In genomic region chr10:21278491-21279216, GRCh38 we compare ENCODE assay signal across 7 cellular contexts.
DNase-seq lines count a peak whose midpoint lies in the region; ATAC-seq, FAIRE-seq and TF ChIP-seq lines count a peak whose summit lies in the region.

No MANE protein-coding gene starts in this region.

- H3K9me3 ChIP-seq in adipocyte (ENCODE audit: control insufficient read depth, low read length) (no peaks in the 10 kb centered on the region), right atrium auricular region (peaks cover 0 to 6% of the 10 kb centered on the region in 2 donors), gastrocnemius medialis (no peaks in the 10 kb centered on the region)

- TF ChIP-seq CTCF in GM12864 (IDR thresholded peaks at IDR 0.05; ENCODE audit: low read depth, low read length, missing control alignments) = peak; percentile 82
- peak; percentile 70 to 90 for TF ChIP-seq CTCF in right atrium auricular region (IDR thresholded peaks at IDR 0.05)
- TF ChIP-seq CTCF in gastrocnemius medialis (IDR thresholded peaks at IDR 0.05 in 4 of 5, conservative IDR thresholded peaks at IDR 0.05 in 1 of 5) = peak in 4 of 5 experiments; percentile 53 to 61 (median 56)

- H3K4me3 ChIP-seq in GM12864 (ENCODE audit: low read depth, low read length) (no peak overlapping the region), adipocyte (ENCODE audit: low read length) (no peak overlapping the region), right atrium auricular region (no peak overlapping the region), gastrocnemius medialis (no peak overlapping the region)

- peak overlapping the region; percentile 61 for H3K9ac ChIP-seq in adipocyte (ENCODE audit: low read length)

- H3K4me1 ChIP-seq in adipocyte (ENCODE audit: control insufficient read depth, insufficient read depth, low read length) (peaks cover 3% of the 10 kb centered on the region), right atrium auricular region (no peaks in the 10 kb centered on the region), gastrocnemius medialis (no peaks in the 10 kb centered on the region)

- FAIRE-seq in H54 (lab: Jason Lieb, UNC) = no peak

- H3K27ac ChIP-seq in right atrium auricular region = no peak overlapping the region
- no peak overlapping the region for H3K27ac ChIP-seq in gastrocnemius medialis

- intact Hi-C loops in gastrocnemius medialis (cut with DNase I; ENCODE audit: low total_unique reads) = loop anchor here (5.0 kb wide), 1 partner anchor 219 kb away; no protein-coding TSS in a partner anchor

- TF ChIP-seq POLR2A in H54 (IDR thresholded peaks at IDR 0.05; ENCODE audit: low read depth, low read length) = no peak
- no peak for TF ChIP-seq POLR2A in gastrocnemius medialis (IDR thresholded peaks at IDR 0.05)

- DNase-seq in GM12864 (ENCODE audit: low read depth) (peak; percentile 53), H54 (ENCODE audit: insufficient read length, low spot score) (peak; percentile 56), LoVo (ENCODE audit: low spot score) (peak; percentile 72), SKM-1 treated with dmso at 0.1 percent for 144 hours (lab: John Stamatoyannopoulos, UW; ENCODE audit: unreplicated experiment) (peak; percentile 57), adipocyte (ENCODE audit: low read depth) (peak; percentile 97), right atrium auricular region (ENCODE audit: low spot score) (peak; percentile 98), gastrocnemius medialis (peak; percentile 50 to 61)

- in situ Hi-C loops in gastrocnemius medialis (cut with MboI; ENCODE audit: low sequenced_read_pairs in 4 of 4) = loop anchor here in 3 of 4 donors (10.0 to 25.0 kb wide), 3 partner anchors 209 to 459 kb away; no protein-coding TSS in a partner anchor

- H3K27me3 ChIP-seq in adipocyte (replicated peaks; ENCODE audit: control insufficient read depth, insufficient read depth, low read length) (no peaks in the 10 kb centered on the region), right atrium auricular region (no peaks in the 10 kb centered on the region), gastrocnemius medialis (no peaks in the 10 kb centered on the region)

- peak; percentile 33 to 51 for ATAC-seq in gastrocnemius medialis

- H3K36me3 ChIP-seq in adipocyte (ENCODE audit: control insufficient read depth, insufficient read depth, low read length, severe bottlenecking) = no peaks in the 10 kb centered on the region
- no peaks in the 10 kb centered on the region for H3K36me3 ChIP-seq in right atrium auricular region
- H3K36me3 ChIP-seq in gastrocnemius medialis = no peaks in the 10 kb centered on the region
